ENCODE assay signal across 8 cellular contexts in the genomic region with DNA sequence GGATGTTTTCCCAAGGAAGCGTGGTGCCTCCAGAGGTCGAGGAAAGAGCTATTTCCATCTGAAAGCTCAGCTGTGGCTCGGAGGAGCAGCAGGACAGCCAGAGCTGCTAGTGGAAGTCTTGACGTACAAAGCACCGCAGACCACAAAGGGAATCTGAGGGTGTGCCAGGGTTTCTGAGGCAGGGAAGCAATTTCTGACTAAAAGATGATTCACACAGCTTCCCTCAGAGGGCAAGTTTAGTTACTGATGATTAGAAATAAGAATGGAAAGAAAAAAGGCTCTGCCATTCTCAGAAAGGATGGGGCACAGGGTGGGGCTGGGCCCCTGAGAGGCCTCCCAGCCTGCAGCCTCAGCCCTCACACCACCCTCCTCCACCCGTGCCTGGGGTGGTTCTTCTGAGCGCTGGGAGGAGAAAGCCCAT. TPM values are rescaled to one million over a fixed set of nuclear protein-coding genes. Genes with fewer than 3 reads are reported as not detected.
DNase-seq lines count a peak whose midpoint lies in the region; ATAC-seq and TF ChIP-seq lines count a peak whose summit lies in the region.

No MANE protein-coding gene starts in this region.

- no peaks in the 10 kb centered on the region for H3K36me3 ChIP-seq in CD4-positive, alpha-beta memory T cell (ENCODE audit: insufficient read depth, low read length)

- peaks cover 8% of the 10 kb centered on the region for H3K4me1 ChIP-seq in CD4-positive, alpha-beta memory T cell (ENCODE audit: insufficient read depth, low read length)

- no peaks in the 10 kb centered on the region for H3K36me3 Mint-ChIP-seq in activated CD8-positive, alpha-beta T cell treated with anti-CD3 and anti-CD28 coated beads for 36 hours (ENCODE audit: low read depth)
- no peaks in the 10 kb centered on the region for H3K36me3 Mint-ChIP-seq in activated CD8-positive, alpha-beta T cell treated with anti-CD3 and anti-CD28 coated beads, Interleukin-2, amount 10 ng/mL, durations not matched to agents 7 days and 5 days (ENCODE audit: low read depth)
- peaks cover 3% of the 10 kb centered on the region for H3K36me3 Mint-ChIP-seq in activated CD4-positive, alpha-beta memory T cell treated with anti-CD3 and anti-CD28 coated beads for 36 hours
- no peaks in the 10 kb centered on the region for H3K36me3 Mint-ChIP-seq in stimulated activated effector memory CD8-positive, alpha-beta T cell treated with anti-CD3 and anti-CD28 coated beads, Interleukin-12 subunit alpha, Interleukin-12 subunit beta, amount 100 ng/mL, for 72 hours
- no peaks in the 10 kb centered on the region for H3K36me3 Mint-ChIP-seq in CD4-positive, alpha-beta memory T cell

- peaks cover 17% of the 10 kb centered on the region for H3K27me3 Mint-ChIP-seq in activated CD8-positive, alpha-beta T cell treated with anti-CD3 and anti-CD28 coated beads for 36 hours
- peaks cover 16% of the 10 kb centered on the region for H3K27me3 Mint-ChIP-seq in activated CD8-positive, alpha-beta T cell treated with anti-CD3 and anti-CD28 coated beads, Interleukin-2, amount 10 ng/mL, durations not matched to agents 7 days and 5 days (ENCODE audit: low read depth)
- H3K27me3 Mint-ChIP-seq in activated CD4-positive, alpha-beta memory T cell treated with anti-CD3 and anti-CD28 coated beads for 36 hours, result peaks cover 18% of the 10 kb centered on the region
- H3K27me3 Mint-ChIP-seq in CD4-positive, alpha-beta memory T cell, result peaks cover 3 to 4% of the 10 kb centered on the region in 2 donors

- CTCF ChIA-PET in activated CD8-positive, alpha-beta T cell treated with anti-CD3 and anti-CD28 coated beads for 36 hours (lab: Charles Lee), result interaction anchor here (1.1 to 1.9 kb wide), 4 partner anchors 22 to 373 kb away, joined by 3 to 6 read pairs (median 5); no protein-coding TSS in a partner anchor
- CTCF ChIA-PET in activated CD8-positive, alpha-beta T cell treated with anti-CD3 and anti-CD28 coated beads, Interleukin-2, amount 10 ng/mL, durations not matched to agents 7 days and 5 days (lab: Charles Lee), result interaction anchor here (0.6 to 1.3 kb wide), 2 partner anchors 10 to 11 kb away, joined by 3 read pairs; no protein-coding TSS in a partner anchor
- CTCF ChIA-PET in activated CD4-positive, alpha-beta memory T cell treated with anti-CD3 and anti-CD28 coated beads for 36 hours (lab: Charles Lee), result interaction anchor here (1.1 to 1.9 kb wide), 2 partner anchors 23 to 371 kb away, joined by 4 to 6 read pairs; no protein-coding TSS in a partner anchor
- CTCF ChIA-PET in CD4-positive, alpha-beta memory T cell (lab: Charles Lee; ENCODE audit: partially characterized antibody), result interaction anchor here (1.0 kb wide), 1 partner anchor 372 kb away, joined by 3 read pairs; no protein-coding TSS in a partner anchor

- H3K9me3 ChIP-seq in CD4-positive, alpha-beta memory T cell (ENCODE audit: control insufficient read depth in 1 of 2, low read length in 2 of 2), result no peaks in the 10 kb centered on the region

- peak; percentile 60 for DNase-seq in activated CD8-positive, alpha-beta T cell treated with anti-CD3 and anti-CD28 coated beads for 36 hours
- DNase-seq in activated CD8-positive, alpha-beta T cell treated with anti-CD3 and anti-CD28 coated beads, Interleukin-2, amount 10 ng/mL, durations not matched to agents 7 days and 5 days, result no peak
- DNase-seq in activated CD4-positive, alpha-beta memory T cell treated with anti-CD3 and anti-CD28 coated beads for 36 hours, result peak; percentile 87
- DNase-seq in head of caudate nucleus (peak in 26 of 42 donors; percentile 14 to 78 (median 42)), NCI-H1436 (lab: John Stamatoyannopoulos, UW) (no peak)
- peak in 1 of 2 donors; percentile 59 for DNase-seq in stimulated activated effector memory CD8-positive, alpha-beta T cell treated with anti-CD3 and anti-CD28 coated beads, Interleukin-12 subunit alpha, Interleukin-12 subunit beta, amount 100 ng/mL, for 72 hours (ENCODE audit: low spot score in 2 of 2)
- no peak for DNase-seq in CD4-positive, alpha-beta memory T cell

- no peak overlapping the region for H3K4me3 Mint-ChIP-seq in activated CD8-positive, alpha-beta T cell treated with anti-CD3 and anti-CD28 coated beads for 36 hours
- H3K4me3 Mint-ChIP-seq in activated CD8-positive, alpha-beta T cell treated with anti-CD3 and anti-CD28 coated beads, Interleukin-2, amount 10 ng/mL, durations not matched to agents 7 days and 5 days, result no peak overlapping the region
- H3K4me3 Mint-ChIP-seq in activated CD4-positive, alpha-beta memory T cell treated with anti-CD3 and anti-CD28 coated beads for 36 hours, result no peak overlapping the region
- H3K4me3 Mint-ChIP-seq in stimulated activated effector memory CD8-positive, alpha-beta T cell treated with anti-CD3 and anti-CD28 coated beads, Interleukin-12 subunit alpha, Interleukin-12 subunit beta, amount 100 ng/mL, for 72 hours, result peak overlapping the region; percentile 15
- no peak overlapping the region for H3K4me3 Mint-ChIP-seq in CD4-positive, alpha-beta memory T cell

- peak overlapping the region; percentile 9 for H3K27ac Mint-ChIP-seq in activated CD8-positive, alpha-beta T cell treated with anti-CD3 and anti-CD28 coated beads for 36 hours
- H3K27ac Mint-ChIP-seq in activated CD8-positive, alpha-beta T cell treated with anti-CD3 and anti-CD28 coated beads, Interleukin-2, amount 10 ng/mL, durations not matched to agents 7 days and 5 days, result no peak overlapping the region
- peak overlapping the region; percentile 59 for H3K27ac Mint-ChIP-seq in activated CD4-positive, alpha-beta memory T cell treated with anti-CD3 and anti-CD28 coated beads for 36 hours
- peak overlapping the region; percentile 58 for H3K27ac Mint-ChIP-seq in stimulated activated effector memory CD8-positive, alpha-beta T cell treated with anti-CD3 and anti-CD28 coated beads, Interleukin-12 subunit alpha, Interleukin-12 subunit beta, amount 100 ng/mL, for 72 hours
- H3K27ac Mint-ChIP-seq in CD4-positive, alpha-beta memory T cell, result peak overlapping the region in 1 of 7 donors; percentile 25

- intact Hi-C loops in activated CD8-positive, alpha-beta T cell treated with anti-CD3 and anti-CD28 coated beads for 36 hours (cut with micrococcal nuclease), result no loop called here
- intact Hi-C loops in activated CD4-positive, alpha-beta memory T cell treated with anti-CD3 and anti-CD28 coated beads for 36 hours (cut with micrococcal nuclease), result loop anchor here (2.0 to 10.0 kb wide), 4 partner anchors 22 to 1258 kb away; no protein-coding TSS in a partner anchor
- intact Hi-C loops in head of caudate nucleus (cut with DNase I), result no loop called here
- intact Hi-C loops in CD4-positive, alpha-beta memory T cell (cut with micrococcal nuclease), result no loop called here

- H3K27ac ChIP-seq in CD4-positive, alpha-beta memory T cell (ENCODE audit: low read depth, low read length), result no peak overlapping the region

- peaks cover 36% of the 10 kb centered on the region for H3K4me1 Mint-ChIP-seq in activated CD8-positive, alpha-beta T cell treated with anti-CD3 and anti-CD28 coated beads for 36 hours (ENCODE audit: low read depth)
- no peaks in the 10 kb centered on the region for H3K4me1 Mint-ChIP-seq in activated CD8-positive, alpha-beta T cell treated with anti-CD3 and anti-CD28 coated beads, Interleukin-2, amount 10 ng/mL, durations not matched to agents 7 days and 5 days (ENCODE audit: low read depth)
- H3K4me1 Mint-ChIP-seq in activated CD4-positive, alpha-beta memory T cell treated with anti-CD3 and anti-CD28 coated beads for 36 hours (ENCODE audit: low read depth), result peaks cover 54% of the 10 kb centered on the region
- peaks cover 41% of the 10 kb centered on the region for H3K4me1 Mint-ChIP-seq in stimulated activated effector memory CD8-positive, alpha-beta T cell treated with anti-CD3 and anti-CD28 coated beads, Interleukin-12 subunit alpha, Interleukin-12 subunit beta, amount 100 ng/mL, for 72 hours
- H3K4me1 Mint-ChIP-seq in CD4-positive, alpha-beta memory T cell, result peaks cover 9 to 15% (median 11%) of the 10 kb centered on the region in 4 donors

- POLR2A ChIA-PET in activated CD8-positive, alpha-beta T cell treated with anti-CD3 and anti-CD28 coated beads for 36 hours (lab: Charles Lee), result interaction anchor here (1.3 to 1.4 kb wide), 2 partner anchors 37 to 47 kb away, joined by 3 to 5 read pairs; no protein-coding TSS in a partner anchor
- POLR2A ChIA-PET in activated CD8-positive, alpha-beta T cell treated with anti-CD3 and anti-CD28 coated beads, Interleukin-2, amount 10 ng/mL, durations not matched to agents 7 days and 5 days (lab: Charles Lee), result interaction anchor here (0.6 kb wide), 1 partner anchor 14 kb away, joined by 3 read pairs; no protein-coding TSS in a partner anchor
- POLR2A ChIA-PET in activated CD4-positive, alpha-beta memory T cell treated with anti-CD3 and anti-CD28 coated beads for 36 hours (lab: Charles Lee), result no interaction called here
- POLR2A ChIA-PET in CD4-positive, alpha-beta memory T cell (lab: Charles Lee; ENCODE audit: partially characterized antibody), result no interaction called here

- no peak for TF ChIP-seq CTCF in activated CD8-positive, alpha-beta T cell treated with anti-CD3 and anti-CD28 coated beads for 36 hours (IDR thresholded peaks at IDR 0.05)

- H3K9me3 Mint-ChIP-seq in activated CD8-positive, alpha-beta T cell treated with anti-CD3 and anti-CD28 coated beads for 36 hours, result peaks cover 3% of the 10 kb centered on the region
- no peaks in the 10 kb centered on the region for H3K9me3 Mint-ChIP-seq in activated CD8-positive, alpha-beta T cell treated with anti-CD3 and anti-CD28 coated beads, Interleukin-2, amount 10 ng/mL, durations not matched to agents 7 days and 5 days (ENCODE audit: insufficient read depth)
- H3K9me3 Mint-ChIP-seq in activated CD4-positive, alpha-beta memory T cell treated with anti-CD3 and anti-CD28 coated beads for 36 hours, result peaks cover 9% of the 10 kb centered on the region
- no peaks in the 10 kb centered on the region for H3K9me3 Mint-ChIP-seq in stimulated activated effector memory CD8-positive, alpha-beta T cell treated with anti-CD3 and anti-CD28 coated beads, Interleukin-12 subunit alpha, Interleukin-12 subunit beta, amount 100 ng/mL, for 72 hours
- H3K9me3 Mint-ChIP-seq in CD4-positive, alpha-beta memory T cell, result peaks cover 0 to 7% (median 0%) of the 10 kb centered on the region in 8 donors

- no peak overlapping the region for H3K4me3 ChIP-seq in CD4-positive, alpha-beta memory T cell (ENCODE audit: low read length in 2 of 2)

- peak; percentile 81 for ATAC-seq in activated CD8-positive, alpha-beta T cell treated with anti-CD3 and anti-CD28 coated beads for 36 hours
- no peak for ATAC-seq in activated CD8-positive, alpha-beta T cell treated with anti-CD3 and anti-CD28 coated beads, Interleukin-2, amount 10 ng/mL, durations not matched to agents 7 days and 5 days
- ATAC-seq in stimulated activated effector memory CD8-positive, alpha-beta T cell treated with anti-CD3 and anti-CD28 coated beads, Interleukin-12 subunit alpha, Interleukin-12 subunit beta, amount 100 ng/mL, for 72 hours, result peak; percentile 84
- no peak for ATAC-seq in GM19397 (IDR thresholded peaks at IDR 0.05; ENCODE audit: unreplicated experiment)

- no peaks in the 10 kb centered on the region for H3K27me3 ChIP-seq in CD4-positive, alpha-beta memory T cell (ENCODE audit: insufficient read depth, low read length)

RNA-seq across cellular contexts. Expression of gene SEC13, which starts 45.8 kb away (rescaled TPM):
- 10 to 100 TPM; 89.7 to 89.8 TPM for total RNA-seq in activated CD8-positive, alpha-beta T cell treated with anti-CD3 and anti-CD28 coated beads for 36 hours
- 10 to 100 TPM; 93.2 to 95.0 TPM for total RNA-seq in activated CD8-positive, alpha-beta T cell treated with anti-CD3 and anti-CD28 coated beads, Interleukin-2, amount 10 ng/mL, durations not matched to agents 7 days and 5 days
- 10 to 100 TPM; 95.3 to 95.6 TPM for total RNA-seq in activated CD4-positive, alpha-beta memory T cell treated with anti-CD3 and anti-CD28 coated beads for 36 hours
- total RNA-seq in CD4-positive, alpha-beta memory T cell, result 10 to 100 TPM; 64.1 to 67.9 TPM
- 100 to 1,000 TPM; 131 to 155 TPM for polyA plus RNA-seq in CD4-positive, alpha-beta memory T cell

Comparison
In these comparisons a context has a peak if more than half of its experiments do, and no peak if none do; other contexts are left out.
1. ATAC-seq: peak in activated CD8-positive, alpha-beta T cell treated with anti-CD3 and anti-CD28 coated beads for 36 hours (single experiment) and stimulated activated effector memory CD8-positive, alpha-beta T cell treated with anti-CD3 and anti-CD28 coated beads, Interleukin-12 subunit alpha, Interleukin-12 subunit beta, amount 100 ng/mL, for 72 hours (single experiment); none in activated CD8-positive, alpha-beta T cell treated with anti-CD3 and anti-CD28 coated beads, Interleukin-2, amount 10 ng/mL, durations not matched to agents 7 days and 5 days (single experiment) and GM19397 (single experiment).
2. DNase-seq: peak in activated CD8-positive, alpha-beta T cell treated with anti-CD3 and anti-CD28 coated beads for 36 hours (single experiment), activated CD4-positive, alpha-beta memory T cell treated with anti-CD3 and anti-CD28 coated beads for 36 hours (single experiment) and head of caudate nucleus (26 of 42); none in activated CD8-positive, alpha-beta T cell treated with anti-CD3 and anti-CD28 coated beads, Interleukin-2, amount 10 ng/mL, durations not matched to agents 7 days and 5 days (single experiment), NCI-H1436 (single experiment) and CD4-positive, alpha-beta memory T cell (0 of 5).
3. POLR2A ChIA-PET loops: an anchor here in activated CD8-positive, alpha-beta T cell treated with anti-CD3 and anti-CD28 coated beads for 36 hours (1.3 to 1.4 kb wide) and activated CD8-positive, alpha-beta T cell treated with anti-CD3 and anti-CD28 coated beads, Interleukin-2, amount 10 ng/mL, durations not matched to agents 7 days and 5 days (0.6 kb wide); none called in activated CD4-positive, alpha-beta memory T cell treated with anti-CD3 and anti-CD28 coated beads for 36 hours and CD4-positive, alpha-beta memory T cell.